Comparison of ENCODE assay signal across 10 cellular contexts in the genomic region with DNA sequence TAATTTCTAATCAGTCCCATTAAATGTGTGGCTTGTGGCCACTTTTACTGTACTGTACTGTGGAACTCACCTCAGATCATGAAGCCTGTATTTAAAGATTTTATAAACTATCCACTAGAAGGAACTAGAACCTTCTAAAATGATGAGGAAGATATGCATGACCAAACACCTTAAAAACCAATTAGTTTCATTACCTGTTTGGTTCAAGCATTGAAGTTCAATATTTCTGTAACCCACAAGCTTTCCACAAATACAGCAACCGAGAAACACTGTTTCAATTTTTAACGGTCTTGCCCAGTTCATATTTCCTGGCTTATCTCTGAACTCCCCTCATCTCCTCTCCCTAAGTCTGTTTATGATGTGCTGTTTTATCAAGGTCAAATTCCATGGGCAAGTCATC.
A peak's percentile ranks its signal among the peaks of the same experiment; 100 is the strongest.
DNase-seq lines count a peak whose midpoint lies in the region; ATAC-seq and TF ChIP-seq lines count a peak whose summit lies in the region.
"Had no signal": no experiment of that assay in that cellular context is flagged by ENCODE, and none has a peak within 500 bp of the region (broad histone marks: within the 10 kb centered on the region; RNA-seq: fewer than 3 reads in every experiment).

No MANE protein-coding gene starts in this region.

- no peak overlapping the region for H3K27ac Mint-ChIP-seq in CD14-positive monocyte

- intact Hi-C loops in heart left ventricle (cut with DNase I) = no loop called here
- intact Hi-C loops in CD14-positive monocyte (cut with micrococcal nuclease) = no loop called here

- H3K4me1 Mint-ChIP-seq in CD14-positive monocyte = no peaks in the 10 kb centered on the region

- peaks cover 0 to 4% (median 2%) of the 10 kb centered on the region in 7 donors for H3K9me3 Mint-ChIP-seq in CD14-positive monocyte

- H3K4me1 ChIP-seq in heart left ventricle = no peaks in the 10 kb centered on the region

- no peaks in the 10 kb centered on the region for H3K36me3 ChIP-seq in heart left ventricle

- H3K27ac ChIP-seq in heart left ventricle (no peak overlapping the region), RWPE1 (no peak overlapping the region)

- H3K4me3 Mint-ChIP-seq in CD14-positive monocyte = no peak overlapping the region

- no peaks in the 10 kb centered on the region for H3K36me3 Mint-ChIP-seq in CD14-positive monocyte

- TF ChIP-seq CTCF in GM12864 (IDR thresholded peaks at IDR 0.05; ENCODE audit: low read depth, low read length, missing control alignments) (no peak), heart left ventricle (IDR thresholded peaks at IDR 0.05) (no peak), RWPE1 (conservative IDR thresholded peaks at IDR 0.05; ENCODE audit: low read depth) (no peak), CD14-positive monocyte (IDR thresholded peaks at IDR 0.05) (no peak)

- 20 to 42% (median 31%) methylated on average over 2 of the region's 2 CpGs for WGBS in heart left ventricle, 4 donors

- no peaks in the 10 kb centered on the region for H3K27me3 ChIP-seq in heart left ventricle

- DNase-seq in GM12864 (ENCODE audit: low read depth) = peak; percentile 12
- no peak for DNase-seq in heart left ventricle
- DNase-seq in medulla oblongata (ENCODE audit: extremely low spot score) = no peak
- no peak for DNase-seq in RWPE1 (ENCODE audit: low spot score)
- no peak for DNase-seq in CD14-positive monocyte (ENCODE audit: low spot score)
- DNase-seq: Kasumi-1, NCI-H2171 treated with DMSO at 0.1 percent for 48 hours had no signal

- CTCF ChIA-PET in RWPE1 (lab: Yijun Ruan, JAX) = interaction anchor here (0.6 kb wide), 1 partner anchor 577 kb away, joined by 3 read pairs; no protein-coding TSS in a partner anchor

- POLR2A ChIA-PET in RWPE1 (lab: Yijun Ruan, JAX; ENCODE audit: low non-redundant PET) = no interaction called here

- ATAC-seq in GM19395 (IDR thresholded peaks at IDR 0.05; ENCODE audit: unreplicated experiment) (peak; percentile 83), HG02759 (IDR thresholded peaks at IDR 0.05; ENCODE audit: unreplicated experiment) (peak; percentile 69), HG03439 (IDR thresholded peaks at IDR 0.05; ENCODE audit: unreplicated experiment) (peak; percentile 58), heart left ventricle (no peak)

- peaks cover 2 to 5% (median 2%) of the 10 kb centered on the region in 3 donors for H3K27me3 Mint-ChIP-seq in CD14-positive monocyte (ENCODE audit: low read depth in 3 of 3)

- no peak overlapping the region for H3K4me3 ChIP-seq in GM12864 (ENCODE audit: low read depth, low read length)
- no peak overlapping the region for H3K4me3 ChIP-seq in heart left ventricle

- peaks cover 0 to 6% (median 0%) of the 10 kb centered on the region in 12 donors for H3K9me3 ChIP-seq in heart left ventricle

- no peak for TF ChIP-seq POLR2A in heart left ventricle (IDR thresholded peaks at IDR 0.05)

Comparison
In these comparisons a context has a peak if more than half of its experiments do, and no peak if none do; other contexts are left out.
1. ATAC-seq: peak in GM19395 (single experiment), HG02759 (single experiment) and HG03439 (single experiment); none in heart left ventricle (0 of 4).